Comparison of ENCODE assay signal across 16 cellular contexts in genomic region chr2:219126555-219126954, GRCh38. TPM values are rescaled to one million over a fixed set of nuclear protein-coding genes. Genes with fewer than 3 reads are reported as not detected.
DNase-seq lines count a peak whose midpoint lies in the region; ATAC-seq and TF ChIP-seq lines count a peak whose summit lies in the region.
"Had no signal": no experiment of that assay in that cellular context is flagged by ENCODE, and none has a peak within 500 bp of the region (broad histone marks: within the 10 kb centered on the region; RNA-seq: fewer than 3 reads in every experiment).

No MANE protein-coding gene starts in this region.

- no TSS peak for BruUV-seq in mammary epithelial cell (replicated peaks; lab: Mats Ljungman, UMichigan)

- peaks cover 10% of the 10 kb centered on the region for H3K36me3 Mint-ChIP-seq in type B pancreatic cell

- no peaks in the 10 kb centered on the region for H3K27me3 Mint-ChIP-seq in type B pancreatic cell

- CTCF ChIA-PET in mammary epithelial cell (lab: Charles Lee; ENCODE audit: low non-redundant PET): no interaction called here

- no peaks in the 10 kb centered on the region for H3K9me3 Mint-ChIP-seq in type B pancreatic cell

- H3K4me2 ChIP-seq in mammary epithelial cell (ENCODE audit: insufficient read depth, low read depth, low read length): no peak overlapping the region

- TF ChIP-seq POLR2A in vagina (IDR thresholded peaks at IDR 0.05): no peak

- ATAC-seq in left lobe of liver (peak; percentile 20), HG03457 (IDR thresholded peaks at IDR 0.05; ENCODE audit: unreplicated experiment) (no peak)
- ATAC-seq: activated CD4-positive, CD25-positive, alpha-beta regulatory T cell treated with anti-CD3 and anti-CD28 coated beads, Interleukin-2, amount 50 U/mL, for 24 hours had no signal

- H3K27me3 ChIP-seq in mammary epithelial cell (ENCODE audit: insufficient read depth, low read length): no peaks in the 10 kb centered on the region
- H3K27me3 ChIP-seq in vagina: no peaks in the 10 kb centered on the region
- H3K27me3 ChIP-seq: MG63 had no signal

- H2AFZ ChIP-seq in mammary epithelial cell (ENCODE audit: low read depth, low read length): no peak overlapping the region
- H2AFZ ChIP-seq: parathyroid adenoma had no signal

- no peaks in the 10 kb centered on the region for H4K20me1 ChIP-seq in mammary epithelial cell (ENCODE audit: insufficient read depth, low read length)

- peak; percentile 19 to 72 for DNase-seq in T47D (ENCODE audit: low read depth in 1 of 2, low spot score in 1 of 2)
- DNase-seq in mammary epithelial cell: no peak
- DNase-seq in left lobe of liver (ENCODE audit: low spot score): no peak
- no peak for DNase-seq in type B pancreatic cell (ENCODE audit: extremely low spot score, unreplicated experiment)
- DNase-seq in NCI-H1105 (lab: John Stamatoyannopoulos, UW): no peak
- DNase-seq in vagina (ENCODE audit: extremely low spot score in 2 of 2): no peak
- DNase-seq: central memory CD4-positive, alpha-beta T cell; COR-L47; MG63; SHP77; stimulated activated CD4-positive, alpha-beta T cell treated with anti-CD3 and anti-CD28 coated beads, Interleukin-4, amount 100 ng/mL, for 1 hour; substantia nigra had no signal

- intact Hi-C loops in mammary epithelial cell (cut with micrococcal nuclease): no loop called here
- intact Hi-C loops in vagina (cut with DNase I): no loop called here

- in situ Hi-C loops in T47D (cut with HindIII; ENCODE audit: low pct_unique_long_range_greater_than_20kb, low sequenced_read_pairs) (no loop called here), mammary epithelial cell (cut with MboI; ENCODE audit: low sequenced_read_pairs in 2 of 2) (no loop called here)

- H3K79me2 ChIP-seq in mammary epithelial cell (ENCODE audit: insufficient read depth, low read length): no peaks in the 10 kb centered on the region
- H3K79me2 ChIP-seq: parathyroid adenoma had no signal

- H3K4me3 ChIP-seq in mammary epithelial cell (replicated peaks in 1 of 3; ENCODE audit: insufficient read depth in 1 of 3, low read depth in 2 of 3, low read length in 3 of 3) (no peak overlapping the region), vagina (no peak overlapping the region)
- H3K4me3 ChIP-seq: MG63 had no signal

- H3K9me3 ChIP-seq in mammary epithelial cell (replicated peaks; ENCODE audit: insufficient read depth, low read length) (no peaks in the 10 kb centered on the region), vagina (no peaks in the 10 kb centered on the region)
- H3K9me3 ChIP-seq: MG63 had no signal

- no peak for TF ChIP-seq CTCF in mammary epithelial cell (conservative IDR thresholded peaks at IDR 0.05 in 1 of 2, IDR thresholded peaks at IDR 0.05 in 1 of 2; ENCODE audit: extremely low read depth in 1 of 2, insufficient read depth in 1 of 2, low read depth in 1 of 2, low read length in 2 of 2)
- no peak for TF ChIP-seq CTCF in VCaP (conservative IDR thresholded peaks at IDR 0.05)
- no peak for TF ChIP-seq CTCF in type B pancreatic cell (conservative IDR thresholded peaks at IDR 0.05)
- no peak for TF ChIP-seq CTCF in vagina (IDR thresholded peaks at IDR 0.05)

- H3K36me3 ChIP-seq in mammary epithelial cell (ENCODE audit: insufficient read depth, low read length) (no peaks in the 10 kb centered on the region), vagina (no peaks in the 10 kb centered on the region)
- H3K36me3 ChIP-seq: MG63 had no signal

- H3K4me3 Mint-ChIP-seq in type B pancreatic cell: peak overlapping the region; percentile 14

- H3K27ac ChIP-seq in mammary epithelial cell (ENCODE audit: insufficient read depth, low read depth, low read length) (no peak overlapping the region), VCaP (peak overlapping the region; percentile 97), vagina (no peak overlapping the region)
- H3K27ac ChIP-seq: parathyroid adenoma had no signal

- 100% methylated on average over 3 of the region's 3 CpGs for WGBS in mammary epithelial cell (ENCODE audit: low coverage, missing lambda C conversion rate)

- dilution Hi-C loops in mammary epithelial cell (cut with HindIII; ENCODE audit: low sequenced_read_pairs): no loop called here

- peaks cover 17% of the 10 kb centered on the region for H3K4me1 Mint-ChIP-seq in type B pancreatic cell (ENCODE audit: unreplicated experiment)

- H3K4me1 ChIP-seq in mammary epithelial cell (ENCODE audit: insufficient read depth, low read length) (peaks cover 34% of the 10 kb centered on the region), vagina (peaks cover 14% of the 10 kb centered on the region)

- peak overlapping the region; percentile 30 for H3K27ac Mint-ChIP-seq in type B pancreatic cell

- no peak overlapping the region for H3K9ac ChIP-seq in mammary epithelial cell (ENCODE audit: insufficient read depth, low read length)
- H3K9ac ChIP-seq: parathyroid adenoma had no signal

RNA-seq across cellular contexts. Expression of gene NHEJ1, which starts 34.1 kb away (rescaled TPM):
- total RNA-seq in mammary epithelial cell (10 to 100 TPM; 10.4 to 13.3 TPM), left lobe of liver (7.8 TPM), type B pancreatic cell (ENCODE audit: low replicate concordance) (17.9 and 19.6 TPM in 2 replicates), vagina (17.7 TPM)
- polyA plus RNA-seq in mammary epithelial cell: 14.6 TPM
- 5.1 TPM for polyA minus RNA-seq in mammary epithelial cell

RNA-seq across cellular contexts. Expression of gene SLC23A3, which starts 43.3 kb away (rescaled TPM):
- 1 to 10 TPM; 2.5 to 2.7 TPM for total RNA-seq in mammary epithelial cell
- 0.59 TPM for polyA plus RNA-seq in mammary epithelial cell
- polyA minus RNA-seq in mammary epithelial cell: not detected
- 2.8 TPM for total RNA-seq in left lobe of liver
- total RNA-seq in type B pancreatic cell (ENCODE audit: low replicate concordance): 5.5 and 6.1 TPM in 2 replicates
- total RNA-seq in vagina: 5.4 TPM

RNA-seq across cellular contexts. Expression of gene CNPPD1, which starts 50.2 kb away (rescaled TPM):
- 10 to 100 TPM; 30.2 to 42.5 TPM for total RNA-seq in mammary epithelial cell
- polyA plus RNA-seq in mammary epithelial cell: 35.9 TPM
- 22.3 TPM for polyA minus RNA-seq in mammary epithelial cell
- total RNA-seq in left lobe of liver: 31.2 TPM
- total RNA-seq in type B pancreatic cell (ENCODE audit: low replicate concordance): 37.8 and 54.0 TPM in 2 replicates
- 32.2 TPM for total RNA-seq in vagina

RNA-seq across cellular contexts. Expression of gene RETREG2, which starts 51.5 kb away (rescaled TPM):
- total RNA-seq in mammary epithelial cell (10 to 100 TPM; 56.1 to 73.5 TPM), left lobe of liver (54.8 TPM), type B pancreatic cell (ENCODE audit: low replicate concordance) (86.2 and 88.7 TPM in 2 replicates), vagina (43.7 TPM)
- 74.1 TPM for polyA plus RNA-seq in mammary epithelial cell
- 109 TPM for polyA minus RNA-seq in mammary epithelial cell

Comparison
In these comparisons a context has a peak if more than half of its experiments do, and no peak if none do; other contexts are left out.
1. DNase-seq: peak in T47D (2 of 2); none in mammary epithelial cell (single experiment), left lobe of liver (single experiment), type B pancreatic cell (single experiment), NCI-H1105 (single experiment) and vagina (0 of 2).